In the genomic region with DNA sequence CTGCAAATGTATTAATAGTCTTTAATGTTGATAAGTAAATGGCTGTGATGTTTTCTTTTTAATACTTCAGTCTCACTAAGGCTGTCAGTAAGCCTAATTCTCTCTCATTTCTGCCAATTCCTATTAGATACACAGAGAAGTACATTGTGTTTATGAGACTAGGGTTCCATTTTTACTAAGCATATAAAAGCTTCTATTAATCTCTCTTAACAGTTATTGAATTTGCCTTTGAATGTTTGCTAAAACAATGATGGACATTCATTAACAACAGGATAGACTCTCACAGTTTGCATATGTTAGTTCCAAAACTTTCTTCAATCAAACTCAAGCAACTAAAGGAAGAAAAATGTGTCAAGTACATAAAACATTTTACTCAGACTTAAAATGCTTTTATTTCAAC, we compare ENCODE assay signal across 27 cellular contexts.
DNase-seq lines count a peak whose midpoint lies in the region; ATAC-seq, FAIRE-seq and TF ChIP-seq lines count a peak whose summit lies in the region.
"Had no signal": no experiment of that assay in that cellular context is flagged by ENCODE, and none has a peak within 500 bp of the region (broad histone marks: within the 10 kb centered on the region; RNA-seq: fewer than 3 reads in every experiment).

No MANE protein-coding gene starts in this region.

- H3K9ac ChIP-seq in Loucy (ENCODE audit: low read depth, low read length, poor library complexity, severe bottlenecking) = no peak overlapping the region
- H3K9ac ChIP-seq: BLaER1 treated with 17β-estradiol and CSF1 and Interleukin-3, amounts not matched to agents 10 nM and 100 nM had no signal

- no peak overlapping the region for H3K4me3 Mint-ChIP-seq in activated T-cell treated with anti-CD3 and anti-CD28 coated beads, Interleukin-2, amount 50 U/mL, for 24 hours
- H3K4me3 Mint-ChIP-seq: CD14-positive monocyte; CD4-positive, alpha-beta T cell; CD8-positive, alpha-beta memory T cell; HFFc6 had no signal

- H3K9me3 ChIP-seq in A549 (no peaks in the 10 kb centered on the region), Loucy (ENCODE audit: insufficient read depth, low read depth, low read length) (no peaks in the 10 kb centered on the region), aorta (ENCODE audit: control insufficient read depth, low read length) (no peaks in the 10 kb centered on the region)
- H3K9me3 ChIP-seq: BE2C; BLaER1 treated with 17β-estradiol and CSF1 and Interleukin-3, amounts not matched to agents 10 nM and 100 nM; HAP-1 had no signal

- FAIRE-seq in A549 (lab: Jason Lieb, UNC) = peak; percentile 95
- FAIRE-seq: A204.1, GM12891, GM18507 had no signal

- ATAC-seq in A549 (no peak), aorta (ENCODE audit: low FRiP score) (no peak)

- no peak for TF ChIP-seq EP300 in A549 (IDR thresholded peaks at IDR 0.05)

- H3K27me3 Mint-ChIP-seq in activated T-cell treated with anti-CD3 and anti-CD28 coated beads, Interleukin-2, amount 50 U/mL, for 24 hours = no peaks in the 10 kb centered on the region
- H3K27me3 Mint-ChIP-seq: CD4-positive, alpha-beta T cell; CD8-positive, alpha-beta memory T cell had no signal

- no peak overlapping the region for H3K4me2 ChIP-seq in A549
- H3K4me2 ChIP-seq in Loucy (ENCODE audit: low read depth, low read length, poor library complexity, severe bottlenecking) = no peak overlapping the region
- H3K4me2 ChIP-seq: BLaER1 treated with 17β-estradiol and CSF1 and Interleukin-3, amounts not matched to agents 10 nM and 100 nM had no signal

- intact Hi-C loops in aorta (cut with DNase I) = no loop called here

- H3K4me3 ChIP-seq in A549 = no peak overlapping the region
- no peak overlapping the region for H3K4me3 ChIP-seq in Loucy (ENCODE audit: low read length, poor library complexity, severe bottlenecking)
- no peak overlapping the region for H3K4me3 ChIP-seq in aorta (ENCODE audit: low read length in 2 of 2)
- H3K4me3 ChIP-seq: BLaER1 treated with 17β-estradiol and CSF1 and Interleukin-3, amounts not matched to agents 10 nM and 100 nM; HAP-1 had no signal

- H3K36me3 ChIP-seq in Loucy (ENCODE audit: insufficient read depth, low read length) (no peaks in the 10 kb centered on the region), aorta (ENCODE audit: control insufficient read depth in 1 of 2, insufficient read depth in 2 of 2, low read length in 1 of 2) (no peaks in the 10 kb centered on the region)
- H3K36me3 ChIP-seq: BE2C; BLaER1 treated with 17β-estradiol and CSF1 and Interleukin-3, amounts not matched to agents 10 nM and 100 nM; HAP-1 had no signal

- TF ChIP-seq CTCF in A549 (IDR thresholded peaks at IDR 0.05) = no peak
- TF ChIP-seq CTCF in Loucy (conservative IDR thresholded peaks at IDR 0.05; ENCODE audit: low read length) = no peak
- no peak for TF ChIP-seq CTCF in VCaP (conservative IDR thresholded peaks at IDR 0.05)

- CTCF ChIA-PET in A549 (lab: Yijun Ruan, JAX) = no interaction called here

- H3K4me1 Mint-ChIP-seq in activated T-cell treated with anti-CD3 and anti-CD28 coated beads, Interleukin-2, amount 50 U/mL, for 24 hours (ENCODE audit: low read depth) = no peaks in the 10 kb centered on the region
- H3K4me1 Mint-ChIP-seq: CD14-positive monocyte; CD8-positive, alpha-beta memory T cell had no signal

- H4K20me1 ChIP-seq in Loucy (ENCODE audit: insufficient read depth, low read length, poor library complexity, severe bottlenecking) = no peaks in the 10 kb centered on the region
- H4K20me1 ChIP-seq: BLaER1 treated with 17β-estradiol and CSF1 and Interleukin-3, amounts not matched to agents 10 nM and 100 nM had no signal

- no peaks in the 10 kb centered on the region for H3K9me2 ChIP-seq in Loucy (replicated peaks; ENCODE audit: low read depth, low read length)

- DNase-seq in A549 (ENCODE audit: low read depth in 1 of 2, low spot score in 1 of 2) = no peak
- DNase-seq in foreskin melanocyte = peak; percentile 78
- DNase-seq in SIG-M5 (lab: John Stamatoyannopoulos, UW) = no peak
- no peak for DNase-seq in NCI-H128 (lab: John Stamatoyannopoulos, UW; ENCODE audit: unreplicated experiment)
- no peak for DNase-seq in aorta
- DNase-seq in activated T-cell treated with anti-CD3 and anti-CD28 coated beads, Interleukin-2, amount 50 U/mL, for 24 hours = no peak
- DNase-seq: ACHN; AML-193; BE2C; Calu3; CD4-positive, alpha-beta T cell; CD8-positive, alpha-beta memory T cell; COR-L47; DMS53; DMS79 treated with DMSO at 0.1 percent for 48 hours; GF-D8; GOT3; HFFc6 had no signal

- H3K9me3 Mint-ChIP-seq in activated T-cell treated with anti-CD3 and anti-CD28 coated beads, Interleukin-2, amount 50 U/mL, for 24 hours = peaks cover 4% of the 10 kb centered on the region
- H3K9me3 Mint-ChIP-seq: CD4-positive, alpha-beta T cell; HFFc6 had no signal

- POLR2A ChIA-PET in A549 (lab: Yijun Ruan, JAX) = no interaction called here

- no peak overlapping the region; a peak in 1 of 6 replicates for H3K27ac ChIP-seq in A549
- H3K27ac ChIP-seq in VCaP = peak overlapping the region; percentile 77
- H3K27ac ChIP-seq in aorta (ENCODE audit: low read depth in 1 of 2, low read length in 2 of 2) = no peak overlapping the region
- H3K27ac ChIP-seq: 22Rv1; BLaER1 treated with 17β-estradiol and CSF1 and Interleukin-3, amounts not matched to agents 10 nM and 100 nM had no signal

- H3K36me3 Mint-ChIP-seq in activated T-cell treated with anti-CD3 and anti-CD28 coated beads, Interleukin-2, amount 50 U/mL, for 24 hours (ENCODE audit: low read depth) = no peaks in the 10 kb centered on the region
- H3K36me3 Mint-ChIP-seq: CD14-positive monocyte; CD8-positive, alpha-beta memory T cell had no signal

- H3K27ac Mint-ChIP-seq in activated T-cell treated with anti-CD3 and anti-CD28 coated beads, Interleukin-2, amount 50 U/mL, for 24 hours = no peak overlapping the region
- H3K27ac Mint-ChIP-seq: CD14-positive monocyte; CD4-positive, alpha-beta T cell; CD8-positive, alpha-beta memory T cell; HFFc6 had no signal

- H3K4me1 ChIP-seq in A549 (peaks cover 40% of the 10 kb centered on the region), Loucy (ENCODE audit: insufficient read depth, low read length, poor library complexity, severe bottlenecking) (peaks cover 17% of the 10 kb centered on the region), aorta (ENCODE audit: control insufficient read depth in 1 of 2, insufficient read depth in 2 of 2, low read length in 2 of 2) (no peaks in the 10 kb centered on the region)
- H3K4me1 ChIP-seq: HAP-1 had no signal

- 0 out of 2 replicates have a peak overlapping the region, but pooled peaks have one; percentile 11 for H2AFZ ChIP-seq in Loucy (ENCODE audit: low read length)

- TF ChIP-seq POLR2A in A549 (IDR thresholded peaks at IDR 0.05; ENCODE audit: low read length) = no peak

- TF ChIP-seq RAD21 in A549 (conservative IDR thresholded peaks at IDR 0.05 in 1 of 2, IDR thresholded peaks at IDR 0.05 in 1 of 2) = no peak

- no peaks in the 10 kb centered on the region for H3K79me2 ChIP-seq in Loucy (ENCODE audit: insufficient read depth, low read length)

- no peaks in the 10 kb centered on the region for H3K27me3 ChIP-seq in Loucy (ENCODE audit: insufficient read depth, low read length, poor library complexity, severe bottlenecking)
- H3K27me3 ChIP-seq in aorta (ENCODE audit: control insufficient read depth in 1 of 2, insufficient read depth in 2 of 2, low read length in 1 of 2) = no peaks in the 10 kb centered on the region
- H3K27me3 ChIP-seq: BE2C; BLaER1 treated with 17β-estradiol and CSF1 and Interleukin-3, amounts not matched to agents 10 nM and 100 nM had no signal

- no peaks in the 10 kb centered on the region for H3F3A ChIP-seq in Loucy (ENCODE audit: low read depth)

TF ChIP-seq in A549, 52 proteins besides CTCF, POLR2A, EP300 and RAD21:
- TF ChIP-seq HEYL (CRISPR knock-in tag; IDR thresholded peaks at IDR 0.05) (no peak), ESRRA (IDR thresholded peaks at IDR 0.05; ENCODE audit: borderline replicate concordance, low read length) (no peak), RCOR1 (IDR thresholded peaks at IDR 0.05; ENCODE audit: low read depth, low read length) (no peak), SMC3 (IDR thresholded peaks at IDR 0.05) (no peak), ZFP36 (IDR thresholded peaks at IDR 0.05; ENCODE audit: borderline replicate concordance, partially characterized antibody) (no peak), TP53 (CRISPR knock-in tag; IDR thresholded peaks at IDR 0.05) (no peak), HOXB5 (CRISPR knock-in tag; IDR thresholded peaks at IDR 0.05) (no peak), KDM5A (IDR thresholded peaks at IDR 0.05) (no peak)
- TF ChIP-seq, protein P1, sequence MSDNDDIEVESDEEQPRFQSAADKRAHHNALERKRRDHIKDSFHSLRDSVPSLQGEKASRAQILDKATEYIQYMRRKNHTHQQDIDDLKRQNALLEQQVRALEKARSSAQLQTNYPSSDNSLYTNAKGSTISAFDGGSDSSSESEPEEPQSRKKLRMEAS (IDR thresholded peaks at IDR 0.05) = no peak
- TF ChIP-seq, protein P2, sequence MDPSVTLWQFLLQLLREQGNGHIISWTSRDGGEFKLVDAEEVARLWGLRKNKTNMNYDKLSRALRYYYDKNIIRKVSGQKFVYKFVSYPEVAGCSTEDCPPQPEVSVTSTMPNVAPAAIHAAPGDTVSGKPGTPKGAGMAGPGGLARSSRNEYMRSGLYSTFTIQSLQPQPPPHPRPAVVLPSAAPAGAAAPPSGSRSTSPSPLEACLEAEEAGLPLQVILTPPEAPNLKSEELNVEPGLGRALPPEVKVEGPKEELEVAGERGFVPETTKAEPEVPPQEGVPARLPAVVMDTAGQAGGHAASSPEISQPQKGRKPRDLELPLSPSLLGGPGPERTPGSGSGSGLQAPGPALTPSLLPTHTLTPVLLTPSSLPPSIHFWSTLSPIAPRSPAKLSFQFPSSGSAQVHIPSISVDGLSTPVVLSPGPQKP (IDR thresholded peaks at IDR 0.05; ENCODE audit: low read depth, low read length) = no peak
- TF ChIP-seq, protein P3, sequence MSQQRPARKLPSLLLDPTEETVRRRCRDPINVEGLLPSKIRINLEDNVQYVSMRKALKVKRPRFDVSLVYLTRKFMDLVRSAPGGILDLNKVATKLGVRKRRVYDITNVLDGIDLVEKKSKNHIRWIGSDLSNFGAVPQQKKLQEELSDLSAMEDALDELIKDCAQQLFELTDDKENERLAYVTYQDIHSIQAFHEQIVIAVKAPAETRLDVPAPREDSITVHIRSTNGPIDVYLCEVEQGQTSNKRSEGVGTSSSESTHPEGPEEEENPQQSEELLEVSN (IDR thresholded peaks at IDR 0.05; ENCODE audit: borderline replicate concordance, low read depth) = no peak
